ENCODE assay signal across 8 cellular contexts in the genomic region with DNA sequence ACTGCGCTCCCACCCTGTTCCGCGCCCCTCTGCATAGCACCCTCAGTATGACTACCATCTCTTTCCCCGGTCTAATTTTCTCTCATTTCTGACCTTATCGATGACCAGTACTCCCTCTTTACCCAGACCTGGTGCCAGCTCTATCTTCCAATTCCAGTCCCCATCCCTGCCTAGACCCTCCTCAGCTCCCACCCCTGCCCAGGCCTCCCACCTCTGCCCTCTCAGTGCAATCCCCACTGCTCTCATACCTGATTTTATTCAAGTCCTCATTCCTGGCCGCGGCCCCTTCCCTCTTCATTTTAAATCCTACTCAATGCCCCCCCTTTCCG. TPM values are rescaled to one million over a fixed set of nuclear protein-coding genes. Genes with fewer than 3 reads are reported as not detected.
DNase-seq lines count a peak whose midpoint lies in the region; ATAC-seq and TF ChIP-seq lines count a peak whose summit lies in the region.

No MANE protein-coding gene starts in this region.

- H3K9me3 ChIP-seq in mucosa of rectum (ENCODE audit: control insufficient read depth in 2 of 2, low read length in 2 of 2) (no peaks in the 10 kb centered on the region), aorta (ENCODE audit: control insufficient read depth, low read length) (no peaks in the 10 kb centered on the region)

- no peaks in the 10 kb centered on the region for H3K27me3 Mint-ChIP-seq in MCF 10A (ENCODE audit: insufficient read depth, unreplicated experiment)

- POLR2A ChIA-PET in MCF 10A (lab: Yijun Ruan, JAX), result interaction anchor here (0.8 to 4.7 kb wide), 13 partner anchors 9 to 74 kb away, joined by 3 to 26 read pairs (median 4); no protein-coding TSS in a partner anchor

- intact Hi-C loops in MCF 10A (cut with micrococcal nuclease) (loop anchor here (2.0 kb wide), 1 partner anchor 63 kb away; no protein-coding TSS in a partner anchor), aorta (cut with DNase I) (loop anchor here in 1 of 2 donors (10.0 kb wide), 1 partner anchor 69 kb away; no protein-coding TSS in a partner anchor)

- 24 to 27% methylated on average over 8 of the region's 8 CpGs for WGBS in aorta, 2 donors

- H3K27ac Mint-ChIP-seq in MCF 10A (ENCODE audit: low read depth, unreplicated experiment), result peak overlapping the region; percentile 52

- H3K27me3 ChIP-seq in mucosa of rectum (ENCODE audit: control insufficient read depth in 2 of 2, insufficient read depth in 2 of 2, low read length in 2 of 2) (no peaks in the 10 kb centered on the region), aorta (ENCODE audit: control insufficient read depth in 1 of 2, insufficient read depth in 2 of 2, low read length in 1 of 2) (no peaks in the 10 kb centered on the region)

- H3K36me3 Mint-ChIP-seq in MCF 10A (ENCODE audit: insufficient read depth, unreplicated experiment), result peaks cover 6% of the 10 kb centered on the region

- BruUV-seq in MCF 10A (replicated peaks; lab: Mats Ljungman, UMichigan), result no TSS peak

- H3K27ac ChIP-seq in mucosa of rectum (ENCODE audit: low read depth in 2 of 2, low read length in 2 of 2), result peak overlapping the region in 1 of 2 donors; percentile 92
- no peak overlapping the region for H3K27ac ChIP-seq in aorta (ENCODE audit: low read depth in 1 of 2, low read length in 2 of 2)

- H3K4me1 ChIP-seq in mucosa of rectum (ENCODE audit: control insufficient read depth in 2 of 2, insufficient read depth in 2 of 2, low read length in 2 of 2) (peaks cover 28 to 42% of the 10 kb centered on the region in 2 donors), aorta (ENCODE audit: control insufficient read depth in 1 of 2, insufficient read depth in 2 of 2, low read length in 2 of 2) (peaks cover 0 to 3% of the 10 kb centered on the region in 2 donors)

- H3K4me3 ChIP-seq in AG09309 (ENCODE audit: control insufficient read depth, low read depth, low read length) (peak overlapping the region; percentile 81), LNCaP clone FGC (ENCODE audit: low read depth, low read length) (peak overlapping the region; percentile 73), mucosa of rectum (ENCODE audit: low read length in 2 of 2) (peak overlapping the region; percentile 85 to 89), aorta (ENCODE audit: low read length in 2 of 2) (peak overlapping the region; percentile 89 to 94)

- peaks cover 59% of the 10 kb centered on the region for H3K4me1 Mint-ChIP-seq in MCF 10A (ENCODE audit: insufficient read depth, unreplicated experiment)

- peak overlapping the region; percentile 52 to 89 for H3K9ac ChIP-seq in mucosa of rectum (ENCODE audit: low read depth in 1 of 2, low read length in 2 of 2)

- no peak for TF ChIP-seq CTCF in AG09309 (IDR thresholded peaks at IDR 0.05; ENCODE audit: control insufficient read depth, insufficient read depth, low read depth, low read length, missing control alignments)
- no peak for TF ChIP-seq CTCF in LNCaP clone FGC (IDR thresholded peaks at IDR 0.05; ENCODE audit: control insufficient read depth, extremely low read depth, insufficient read depth)
- no peak for TF ChIP-seq CTCF in MCF 10A (IDR thresholded peaks at IDR 0.05; ENCODE audit: unreplicated experiment)

- H3K36me3 ChIP-seq in mucosa of rectum (ENCODE audit: control insufficient read depth in 2 of 2, insufficient read depth in 2 of 2, low read length in 2 of 2) (no peaks in the 10 kb centered on the region), aorta (ENCODE audit: control insufficient read depth in 1 of 2, insufficient read depth in 2 of 2, low read length in 1 of 2) (no peaks in the 10 kb centered on the region)

- no peak for ATAC-seq in aorta (ENCODE audit: low FRiP score)
- no peak for ATAC-seq in HG03378 (IDR thresholded peaks at IDR 0.05; ENCODE audit: unreplicated experiment)

- DNase-seq in AG09309 (ENCODE audit: low read depth) (no peak), LNCaP clone FGC (ENCODE audit: low read depth) (no peak), MCF 10A (ENCODE audit: unreplicated experiment) (no peak), aorta (no peak), GM19238 (ENCODE audit: insufficient read length, low spot score) (no peak), LoVo (ENCODE audit: low spot score) (no peak)

- CTCF ChIA-PET in MCF 10A (lab: Yijun Ruan, JAX), result interaction anchor here (0.9 to 2.0 kb wide), 4 partner anchors 33 to 70 kb away, joined by 3 to 7 read pairs (median 6); no protein-coding TSS in a partner anchor

- H3K9me3 Mint-ChIP-seq in MCF 10A (ENCODE audit: unreplicated experiment), result no peaks in the 10 kb centered on the region

- H3K4me3 Mint-ChIP-seq in MCF 10A (ENCODE audit: unreplicated experiment), result peak overlapping the region; percentile 85

RNA-seq across cellular contexts. Expression of gene USP24, which starts 1.3 kb away (rescaled TPM):
- 38.0 and 45.7 TPM in 2 replicates for total RNA-seq in MCF 10A (2022)
- total RNA-seq in aorta, result 10 to 100 TPM; 45.8 to 54.4 TPM
- polyA plus RNA-seq in aorta, result 10 to 100 TPM in 1 of 2 donors, 1 to 10 TPM in 1; 4.4 to 13.9 TPM
